ENCODE assay signal across 25 cellular contexts in genomic region chr16:51607202-51607756, GRCh38.
DNase-seq lines count a peak whose midpoint lies in the region; TF ChIP-seq lines count a peak whose summit lies in the region.
"Had no signal": no experiment of that assay in that cellular context is flagged by ENCODE, and none has a peak within 500 bp of the region (broad histone marks: within the 10 kb centered on the region; RNA-seq: fewer than 3 reads in every experiment).

No MANE protein-coding gene starts in this region.

- H3K9me3 Mint-ChIP-seq in brain, result peaks cover 3 to 6% (median 4%) of the 10 kb centered on the region in 5 experiments
- H3K9me3 Mint-ChIP-seq in activated naive CD8-positive, alpha-beta T cell treated with anti-CD3 and anti-CD28 coated beads for 36 hours, result peaks cover 4% of the 10 kb centered on the region

- peaks cover 12% of the 10 kb centered on the region for H3K4me1 Mint-ChIP-seq in brain
- no peaks in the 10 kb centered on the region for H3K4me1 Mint-ChIP-seq in activated naive CD8-positive, alpha-beta T cell treated with anti-CD3 and anti-CD28 coated beads for 36 hours
- H3K4me1 Mint-ChIP-seq: activated CD8-positive, alpha-beta memory T cell treated with anti-CD3 and anti-CD28 coated beads, Interleukin-2, amount 10 ng/mL, durations not matched to agents 7 days and 5 days; CD8-positive, alpha-beta memory T cell; endodermal cell had no signal

- peak overlapping the region in 4 of 5 experiments; percentile 22 to 65 (median 54) for H3K27ac Mint-ChIP-seq in brain
- H3K27ac Mint-ChIP-seq in activated naive CD8-positive, alpha-beta T cell treated with anti-CD3 and anti-CD28 coated beads for 36 hours, result no peak overlapping the region
- H3K27ac Mint-ChIP-seq: activated CD8-positive, alpha-beta memory T cell treated with anti-CD3 and anti-CD28 coated beads, Interleukin-2, amount 10 ng/mL, durations not matched to agents 7 days and 5 days; dendritic cell treated with granulocyte-macrophage colony-stimulating factor and Interleukin-4, amounts not matched to agents 40 ng/mL and 50 ng/mL, for 4 days; endodermal cell; progenitor cell of endocrine pancreas; stimulated activated naive CD8-positive, alpha-beta T cell treated with anti-CD3 and anti-CD28 coated beads, Interleukin-15, Interleukin-2, amounts not matched to agents 100 ng/mL and 50 ng/mL, for 24 hours had no signal

- DNase-seq in NCI-H2196 (lab: John Stamatoyannopoulos, UW; ENCODE audit: unreplicated experiment), result peak; percentile 4
- no peak for DNase-seq in NCI-H2196 treated with DMSO at 0.1 percent for 48 hours (lab: John Stamatoyannopoulos, UW; ENCODE audit: unreplicated experiment)
- DNase-seq in NCI-H1092 treated with DMSO at 0.1 percent for 48 hours (lab: John Stamatoyannopoulos, UW), result peak; percentile 59
- no peak for DNase-seq in activated effector memory CD4-positive, alpha-beta T cell treated with anti-CD3 and anti-CD28 coated beads, Interleukin-2, amount 50 U/mL, for 16 hours
- no peak for DNase-seq in activated naive CD8-positive, alpha-beta T cell treated with anti-CD3 and anti-CD28 coated beads for 36 hours
- no peak for DNase-seq in A172 (ENCODE audit: low spot score)
- DNase-seq: activated CD4-positive, CD25-positive, alpha-beta regulatory T cell; activated CD8-positive, alpha-beta memory T cell treated with anti-CD3 and anti-CD28 coated beads, Interleukin-2, amount 10 ng/mL, durations not matched to agents 7 days and 5 days; activated gamma-delta T cell treated with Interleukin-2 at 50 U/mL for 16 hours; activated T-cell treated with anti-CD3 and anti-CD28 coated beads, Interleukin-2, amount 50 U/mL, for 4 hours; CD8-positive, alpha-beta memory T cell; endodermal cell; foreskin keratinocyte; head of caudate nucleus; Kasumi-1; left ventricle myocardium inferior; NCI-H1930; NCI-H446 treated with DMSO at 0.1 percent for 48 hours; NK-92 treated with Interleukin-12 subunit alpha and Interleukin-12 subunit beta, amount 100 ng/mL, for 24 hours; stimulated activated CD8-positive, alpha-beta memory T cell treated with anti-CD3 and anti-CD28 coated beads, Interleukin-4, amount 100 ng/mL, for 48 hours; testis had no signal

- peaks cover 6% of the 10 kb centered on the region for H3K27me3 Mint-ChIP-seq in brain
- no peaks in the 10 kb centered on the region for H3K27me3 Mint-ChIP-seq in activated naive CD8-positive, alpha-beta T cell treated with anti-CD3 and anti-CD28 coated beads for 36 hours
- H3K27me3 Mint-ChIP-seq: activated CD8-positive, alpha-beta memory T cell treated with anti-CD3 and anti-CD28 coated beads, Interleukin-2, amount 10 ng/mL, durations not matched to agents 7 days and 5 days; CD8-positive, alpha-beta memory T cell; dendritic cell treated with granulocyte-macrophage colony-stimulating factor and Interleukin-4, amounts not matched to agents 40 ng/mL and 50 ng/mL, for 4 days; stimulated activated naive CD8-positive, alpha-beta T cell treated with anti-CD3 and anti-CD28 coated beads, Interleukin-15, Interleukin-2, amounts not matched to agents 100 ng/mL and 50 ng/mL, for 24 hours had no signal

- no peak for TF ChIP-seq CTCF in brain (conservative IDR thresholded peaks at IDR 0.05)

- H3K36me3 Mint-ChIP-seq in brain, result no peaks in the 10 kb centered on the region
- H3K36me3 Mint-ChIP-seq in activated naive CD8-positive, alpha-beta T cell treated with anti-CD3 and anti-CD28 coated beads for 36 hours, result no peaks in the 10 kb centered on the region
- H3K36me3 Mint-ChIP-seq: activated CD8-positive, alpha-beta memory T cell treated with anti-CD3 and anti-CD28 coated beads, Interleukin-2, amount 10 ng/mL, durations not matched to agents 7 days and 5 days had no signal

- peak overlapping the region in 2 of 5 experiments; percentile 1 to 32 for H3K4me3 Mint-ChIP-seq in brain
- no peak overlapping the region for H3K4me3 Mint-ChIP-seq in activated naive CD8-positive, alpha-beta T cell treated with anti-CD3 and anti-CD28 coated beads for 36 hours
- H3K4me3 Mint-ChIP-seq: activated CD8-positive, alpha-beta memory T cell treated with anti-CD3 and anti-CD28 coated beads, Interleukin-2, amount 10 ng/mL, durations not matched to agents 7 days and 5 days; activated T-cell treated with anti-CD3 and anti-CD28 coated beads, Interleukin-2, amount 50 U/mL, for 4 hours; CD8-positive, alpha-beta memory T cell; dendritic cell treated with granulocyte-macrophage colony-stimulating factor and Interleukin-4, amounts not matched to agents 40 ng/mL and 50 ng/mL, for 4 days; endodermal cell; stimulated activated naive CD8-positive, alpha-beta T cell treated with anti-CD3 and anti-CD28 coated beads, Interleukin-15, Interleukin-2, amounts not matched to agents 100 ng/mL and 50 ng/mL, for 24 hours had no signal

Comparison
In these comparisons a context has a peak if more than half of its experiments do, and no peak if none do; other contexts are left out.
1. DNase-seq: peak in NCI-H2196 (single experiment) and NCI-H1092 treated with DMSO at 0.1 percent for 48 hours (single experiment); none in NCI-H2196 treated with DMSO at 0.1 percent for 48 hours (single experiment), activated effector memory CD4-positive, alpha-beta T cell treated with anti-CD3 and anti-CD28 coated beads, Interleukin-2, amount 50 U/mL, for 16 hours (single experiment), activated naive CD8-positive, alpha-beta T cell treated with anti-CD3 and anti-CD28 coated beads for 36 hours (single experiment) and A172 (single experiment).